In genomic region chr5:132589467-132589866, GRCh38 we compare ENCODE assay signal across 37 cellular contexts. TPM values are rescaled to one million over a fixed set of nuclear protein-coding genes. Genes with fewer than 3 reads are reported as not detected.
"Had no signal": no experiment of that assay in that cellular context is flagged by ENCODE, and none has a peak within 500 bp of the region (broad histone marks: within the 10 kb centered on the region; RNA-seq: fewer than 3 reads in every experiment).

No MANE protein-coding gene starts in this region.

- H3K9me3 Mint-ChIP-seq: activated B cell treated with CpG ODN at 0.5 μM for 24 hours; activated CD4-positive, alpha-beta memory T cell treated with anti-CD3 and anti-CD28 coated beads for 36 hours; activated naive CD4-positive, alpha-beta T cell treated with anti-CD3 and anti-CD28 coated beads for 36 hours; activated naive CD4-positive, alpha-beta T cell treated with anti-CD3 and anti-CD28 coated beads, Interleukin-2, amount 50 U/mL, for 24 hours; activated naive CD8-positive, alpha-beta T cell treated with anti-CD3 and anti-CD28 coated beads for 36 hours; activated naive CD8-positive, alpha-beta T cell treated with anti-CD3 and anti-CD28 coated beads, Interleukin-2, amount 50 U/mL, for 24 hours; activated T-helper 1 cell treated with anti-CD3 and anti-CD28 coated beads, Interleukin-12 subunit alpha, Interleukin-12 subunit beta, Interleukin-2, Interleukin-4 antibody, amounts not matched to agents 30 ng/mL and 10 ng/mL and 1 ng/mL, durations not matched to agents 14 hours and 24 hours and 36 hours; activated T-helper 2 cell treated with anti-CD3 and anti-CD28 coated beads, Interferon-gamma antibody, Interleukin-2, Interleukin-4, amounts not matched to agents 10 μg/mL and 5 μg/mL and 100 μg/mL, durations not matched to agents 14 hours and 24 hours and 36 hours; central memory CD8-positive, alpha-beta T cell; effector memory CD8-positive, alpha-beta T cell; T-helper 2 cell treated with Interferon-gamma antibody and Interleukin-4, amounts not matched to agents 5 μg/mL and 100 μg/mL, for 36 hours had no signal

- H3K27ac Mint-ChIP-seq: activated B cell treated with CpG ODN at 0.5 μM for 24 hours; activated CD4-positive, alpha-beta memory T cell treated with anti-CD3 and anti-CD28 coated beads for 36 hours; activated CD8-positive, alpha-beta memory T cell treated with anti-CD3 and anti-CD28 coated beads, Interleukin-2, amount 10 ng/mL, durations not matched to agents 7 days and 5 days; activated CD8-positive, alpha-beta T cell treated with anti-CD3 and anti-CD28 coated beads, Interleukin-2, amount 10 ng/mL, durations not matched to agents 7 days and 5 days; activated naive CD4-positive, alpha-beta T cell treated with anti-CD3 and anti-CD28 coated beads for 36 hours; activated naive CD4-positive, alpha-beta T cell treated with anti-CD3 and anti-CD28 coated beads, Interleukin-2, amount 50 U/mL, for 24 hours; activated naive CD8-positive, alpha-beta T cell treated with anti-CD3 and anti-CD28 coated beads for 36 hours; activated naive CD8-positive, alpha-beta T cell treated with anti-CD3 and anti-CD28 coated beads, Interleukin-2, amount 50 U/mL, for 24 hours; activated T-helper 1 cell treated with anti-CD3 and anti-CD28 coated beads, Interleukin-12 subunit alpha, Interleukin-12 subunit beta, Interleukin-2, Interleukin-4 antibody, amounts not matched to agents 30 ng/mL and 10 ng/mL and 1 ng/mL, durations not matched to agents 14 hours and 24 hours and 36 hours; activated T-helper 2 cell treated with anti-CD3 and anti-CD28 coated beads, Interferon-gamma antibody, Interleukin-2, Interleukin-4, amounts not matched to agents 10 μg/mL and 5 μg/mL and 100 μg/mL, durations not matched to agents 14 hours and 24 hours and 36 hours; effector memory CD8-positive, alpha-beta T cell; T-helper 17 cell; T-helper 2 cell treated with Interferon-gamma antibody and Interleukin-4, amounts not matched to agents 5 μg/mL and 100 μg/mL, for 36 hours had no signal

- ATAC-seq: activated CD4-positive, CD25-positive, alpha-beta regulatory T cell treated with anti-CD3 and anti-CD28 coated beads, Interleukin-2, amount 50 U/mL, for 24 hours; activated CD8-positive, alpha-beta memory T cell treated with anti-CD3 and anti-CD28 coated beads, Interleukin-2, amount 10 ng/mL, durations not matched to agents 7 days and 5 days; activated CD8-positive, alpha-beta T cell treated with anti-CD3 and anti-CD28 coated beads, Interleukin-2, amount 10 ng/mL, durations not matched to agents 7 days and 5 days; activated naive CD8-positive, alpha-beta T cell treated with anti-CD3 and anti-CD28 coated beads, Interleukin-2, amount 50 U/mL, for 24 hours; effector memory CD8-positive, alpha-beta T cell; foreskin keratinocyte; gastrocnemius medialis; heart left ventricle; T-helper 17 cell had no signal

- H3K4me3 Mint-ChIP-seq: activated B cell treated with CpG ODN at 0.5 μM for 24 hours; activated CD4-positive, alpha-beta memory T cell treated with anti-CD3 and anti-CD28 coated beads for 36 hours; activated CD8-positive, alpha-beta memory T cell treated with anti-CD3 and anti-CD28 coated beads, Interleukin-2, amount 10 ng/mL, durations not matched to agents 7 days and 5 days; activated CD8-positive, alpha-beta T cell treated with anti-CD3 and anti-CD28 coated beads, Interleukin-2, amount 10 ng/mL, durations not matched to agents 7 days and 5 days; activated naive CD4-positive, alpha-beta T cell treated with anti-CD3 and anti-CD28 coated beads for 36 hours; activated naive CD4-positive, alpha-beta T cell treated with anti-CD3 and anti-CD28 coated beads, Interleukin-2, amount 50 U/mL, for 24 hours; activated naive CD8-positive, alpha-beta T cell treated with anti-CD3 and anti-CD28 coated beads for 36 hours; activated naive CD8-positive, alpha-beta T cell treated with anti-CD3 and anti-CD28 coated beads, Interleukin-2, amount 50 U/mL, for 24 hours; activated T-helper 1 cell treated with anti-CD3 and anti-CD28 coated beads, Interleukin-12 subunit alpha, Interleukin-12 subunit beta, Interleukin-2, Interleukin-4 antibody, amounts not matched to agents 30 ng/mL and 10 ng/mL and 1 ng/mL, durations not matched to agents 14 hours and 24 hours and 36 hours; central memory CD8-positive, alpha-beta T cell; effector memory CD8-positive, alpha-beta T cell; T-helper 17 cell; T-helper 2 cell treated with Interferon-gamma antibody and Interleukin-4, amounts not matched to agents 5 μg/mL and 100 μg/mL, for 36 hours had no signal

- H3K27ac ChIP-seq: ascending aorta, brain microvascular endothelial cell, esophagus muscularis mucosa, foreskin keratinocyte, gastrocnemius medialis, heart left ventricle, WERI-Rb-1 had no signal

- H3K27me3 Mint-ChIP-seq: activated B cell treated with CpG ODN at 0.5 μM for 24 hours; activated CD4-positive, alpha-beta memory T cell treated with anti-CD3 and anti-CD28 coated beads for 36 hours; activated CD8-positive, alpha-beta memory T cell treated with anti-CD3 and anti-CD28 coated beads, Interleukin-2, amount 10 ng/mL, durations not matched to agents 7 days and 5 days; activated naive CD4-positive, alpha-beta T cell treated with anti-CD3 and anti-CD28 coated beads, Interleukin-2, amount 50 U/mL, for 24 hours; activated naive CD8-positive, alpha-beta T cell treated with anti-CD3 and anti-CD28 coated beads for 36 hours; activated naive CD8-positive, alpha-beta T cell treated with anti-CD3 and anti-CD28 coated beads, Interleukin-2, amount 50 U/mL, for 24 hours; central memory CD8-positive, alpha-beta T cell; effector memory CD8-positive, alpha-beta T cell; T-helper 17 cell had no signal

- H3K4me3 ChIP-seq: ascending aorta, esophagus muscularis mucosa, gastrocnemius medialis, heart left ventricle had no signal

- H3K4me1 Mint-ChIP-seq: activated B cell treated with CpG ODN at 0.5 μM for 24 hours; activated naive CD4-positive, alpha-beta T cell treated with anti-CD3 and anti-CD28 coated beads, Interleukin-2, amount 50 U/mL, for 24 hours; activated naive CD8-positive, alpha-beta T cell treated with anti-CD3 and anti-CD28 coated beads, Interleukin-2, amount 50 U/mL, for 24 hours; central memory CD8-positive, alpha-beta T cell had no signal

- H3K9me3 ChIP-seq: ascending aorta, esophagus muscularis mucosa, gastrocnemius medialis, heart left ventricle had no signal

- H3K4me1 ChIP-seq: ascending aorta, esophagus muscularis mucosa, foreskin keratinocyte, gastrocnemius medialis, heart left ventricle had no signal

- H3K27me3 ChIP-seq: ascending aorta, brain microvascular endothelial cell, esophagus muscularis mucosa, foreskin keratinocyte, gastrocnemius medialis, heart left ventricle had no signal

- DNase-seq: activated B cell treated with CpG ODN at 0.5 μM for 24 hours; activated CD4-positive, alpha-beta memory T cell treated with anti-CD3 and anti-CD28 coated beads for 36 hours; activated CD4-positive, alpha-beta T cell treated with anti-CD3 and anti-CD28 coated beads for 48 hours; activated CD4-positive, alpha-beta T cell treated with anti-CD3 and anti-CD28 coated beads, Interleukin-2, amount 50 U/mL, for 1 hour; activated CD8-positive, alpha-beta memory T cell treated with anti-CD3 and anti-CD28 coated beads, Interleukin-2, amount 10 ng/mL, durations not matched to agents 7 days and 5 days; activated CD8-positive, alpha-beta memory T cell treated with anti-CD3 and anti-CD28 coated beads, Interleukin-2, amount 50 U/mL, for 4 hours; activated CD8-positive, alpha-beta T cell treated with anti-CD3 and anti-CD28 coated beads, Interleukin-2, amount 10 ng/mL, durations not matched to agents 7 days and 5 days; activated effector memory CD4-positive, alpha-beta T cell treated with anti-CD3 and anti-CD28 coated beads, Interleukin-2, amount 50 U/mL, for 16 hours; activated naive CD4-positive, alpha-beta T cell treated with anti-CD3 and anti-CD28 coated beads for 36 hours; activated naive CD8-positive, alpha-beta T cell treated with anti-CD3 and anti-CD28 coated beads for 36 hours; activated naive CD8-positive, alpha-beta T cell treated with anti-CD3 and anti-CD28 coated beads, Interleukin-2, amount 50 U/mL, for 24 hours; activated T-cell treated with anti-CD3 and anti-CD28 coated beads, Interleukin-2, amount 50 U/mL, for 1 hour; activated T-cell treated with anti-CD3 and anti-CD28 coated beads, Interleukin-2, amount 50 U/mL, for 48 hours; brain microvascular endothelial cell; cortex of kidney; dermis blood vessel endothelial cell; effector CD4-positive, alpha-beta T cell; effector memory CD8-positive, alpha-beta T cell; erythroblast; foreskin keratinocyte; gastrocnemius medialis; glutamatergic neuron; heart left ventricle; T-helper 17 cell; T1000; WERI-Rb-1 had no signal

RNA-seq across cellular contexts. Expression of gene IL5, which starts 46.1 kb away (rescaled TPM):
- total RNA-seq: activated B cell treated with CpG ODN at 0.5 μM for 24 hours; activated naive CD4-positive, alpha-beta T cell treated with anti-CD3 and anti-CD28 coated beads for 36 hours; activated naive CD8-positive, alpha-beta T cell treated with anti-CD3 and anti-CD28 coated beads for 36 hours; ascending aorta; bronchial epithelial cell; cardiac septum; cerebellum; dermis blood vessel endothelial cell; esophagus muscularis mucosa; foreskin keratinocyte; gastrocnemius medialis; heart left ventricle; T-helper 17 cell had no signal
- polyA plus RNA-seq: foreskin keratinocyte, heart left ventricle had no signal
